In genomic region chr20:8305449-8305978, GRCh38 we compare ENCODE assay signal across 1 cellular context.
A peak's percentile ranks its signal among the peaks of the same experiment; 100 is the strongest.
TF ChIP-seq lines count a peak whose summit lies in the region.

No MANE protein-coding gene starts in this region.

TF ChIP-seq in HepG2, 621 proteins besides CTCF, POLR2A, EP300 and RAD21 (continued from another document and continues in another):
- TF ChIP-seq FOXO4 (CRISPR knock-in tag; conservative IDR thresholded peaks at IDR 0.05) (no peak), ZNF441 (CRISPR knock-in tag; IDR thresholded peaks at IDR 0.05; ENCODE audit: borderline replicate concordance) (no peak), MAZ (IDR thresholded peaks at IDR 0.05; ENCODE audit: borderline replicate concordance, low read depth, low read length) (no peak), MAZ (CRISPR knock-in tag; IDR thresholded peaks at IDR 0.05; ENCODE audit: low read depth) (no peak), ATF7 (IDR thresholded peaks at IDR 0.05) (no peak), ATF7 (CRISPR knock-in tag; IDR thresholded peaks at IDR 0.05) (no peak), KLF16 (CRISPR knock-in tag; IDR thresholded peaks at IDR 0.05) (0 out of 4 replicates have a peak, but pooled peaks of 1 of the 2 experiments have one; percentile 22), RCOR2 (CRISPR knock-in tag; IDR thresholded peaks at IDR 0.05) (peak; percentile 33; the same call in 1 of the 2 replicates), ZNF746 (CRISPR knock-in tag; IDR thresholded peaks at IDR 0.05) (0 out of 2 replicates have a peak, but pooled peaks have one; percentile 20), ZFP82 (CRISPR knock-in tag; IDR thresholded peaks at IDR 0.05; ENCODE audit: borderline replicate concordance) (no peak), PAXIP1 (CRISPR knock-in tag; conservative IDR thresholded peaks at IDR 0.05) (no peak), ZNF280B (CRISPR knock-in tag; IDR thresholded peaks at IDR 0.05; ENCODE audit: borderline replicate concordance) (no peak), TFDP2 (CRISPR knock-in tag; IDR thresholded peaks at IDR 0.05) (no peak), EHMT2 (IDR thresholded peaks at IDR 0.05; ENCODE audit: borderline replicate concordance, low read depth, low read length) (no peak), GPBP1L1 (CRISPR knock-in tag; IDR thresholded peaks at IDR 0.05) (no peak), CBX5 (CRISPR knock-in tag; IDR thresholded peaks at IDR 0.05; ENCODE audit: borderline replicate concordance) (peak; percentile 76; the same call in 1 of the 2 replicates), ARID2 (CRISPR knock-in tag; IDR thresholded peaks at IDR 0.05; ENCODE audit: borderline replicate concordance) (no peak), ZFYVE20 (CRISPR knock-in tag; IDR thresholded peaks at IDR 0.05; ENCODE audit: borderline replicate concordance, low read depth) (no peak), FOXP4 (CRISPR knock-in tag; IDR thresholded peaks at IDR 0.05) (no peak; the same call in 1 of the 2 replicates), DBP (CRISPR knock-in tag; IDR thresholded peaks at IDR 0.05; ENCODE audit: not compliant biosample characterization) (no peak), ZNF264 (CRISPR knock-in tag; IDR thresholded peaks at IDR 0.05) (no peak), THAP9 (CRISPR knock-in tag; IDR thresholded peaks at IDR 0.05; ENCODE audit: borderline replicate concordance) (no peak), FOSL1 (CRISPR knock-in tag; IDR thresholded peaks at IDR 0.05; ENCODE audit: borderline replicate concordance) (no peak), ZNF75D (CRISPR knock-in tag; IDR thresholded peaks at IDR 0.05; ENCODE audit: borderline replicate concordance) (no peak), ZMYM2 (CRISPR knock-in tag; IDR thresholded peaks at IDR 0.05) (no peak), HNRNPUL1 (IDR thresholded peaks at IDR 0.05; ENCODE audit: low read depth, low read length) (no peak), NKX3-1 (CRISPR knock-in tag; IDR thresholded peaks at IDR 0.05) (no peak), BCLAF1 (IDR thresholded peaks at IDR 0.05) (no peak), ZNF337 (CRISPR knock-in tag; IDR thresholded peaks at IDR 0.05; ENCODE audit: borderline replicate concordance, low read depth) (no peak), AHR (CRISPR knock-in tag; IDR thresholded peaks at IDR 0.05) (peak; percentile 41; the same call in 1 of the 2 replicates), JUN (CRISPR knock-in tag; IDR thresholded peaks at IDR 0.05) (no peak), ZNF446 (CRISPR knock-in tag; IDR thresholded peaks at IDR 0.05) (no peak), ZNF607 (CRISPR knock-in tag; IDR thresholded peaks at IDR 0.05; ENCODE audit: borderline replicate concordance) (no peak), CENPX (CRISPR knock-in tag; IDR thresholded peaks at IDR 0.05) (no peak), ZSCAN30 (CRISPR knock-in tag; IDR thresholded peaks at IDR 0.05) (no peak), THRA (CRISPR knock-in tag; IDR thresholded peaks at IDR 0.05; ENCODE audit: borderline replicate concordance) (0 out of 2 replicates have a peak, but pooled peaks have one; percentile 21)
